ENCODE assay signal across 1 cellular context in the genomic region with DNA sequence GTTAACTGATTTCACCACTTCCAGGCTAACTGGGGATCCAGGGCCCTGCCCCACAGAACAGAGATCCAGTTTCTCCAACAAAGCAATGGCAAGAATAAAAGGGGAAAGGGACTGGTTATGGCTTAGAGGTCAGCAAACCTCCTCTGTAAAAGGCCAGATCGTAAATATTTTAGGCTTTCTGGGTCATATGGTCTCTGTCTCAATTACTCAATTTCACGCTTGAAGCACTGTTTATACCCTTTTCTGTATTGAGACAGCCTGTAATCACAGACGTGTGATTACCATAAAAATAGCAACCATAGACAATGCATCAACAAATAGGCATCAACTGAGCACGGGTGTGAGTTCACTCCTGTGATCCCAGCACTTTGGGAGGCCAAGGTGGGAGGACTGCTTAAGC.
TF ChIP-seq lines count a peak whose summit lies in the region.

No MANE protein-coding gene starts in this region.

TF ChIP-seq in WTC11, 78 proteins besides CTCF, POLR2A, EP300 and RAD21 (continued from another document):
- TF ChIP-seq, protein P1, sequence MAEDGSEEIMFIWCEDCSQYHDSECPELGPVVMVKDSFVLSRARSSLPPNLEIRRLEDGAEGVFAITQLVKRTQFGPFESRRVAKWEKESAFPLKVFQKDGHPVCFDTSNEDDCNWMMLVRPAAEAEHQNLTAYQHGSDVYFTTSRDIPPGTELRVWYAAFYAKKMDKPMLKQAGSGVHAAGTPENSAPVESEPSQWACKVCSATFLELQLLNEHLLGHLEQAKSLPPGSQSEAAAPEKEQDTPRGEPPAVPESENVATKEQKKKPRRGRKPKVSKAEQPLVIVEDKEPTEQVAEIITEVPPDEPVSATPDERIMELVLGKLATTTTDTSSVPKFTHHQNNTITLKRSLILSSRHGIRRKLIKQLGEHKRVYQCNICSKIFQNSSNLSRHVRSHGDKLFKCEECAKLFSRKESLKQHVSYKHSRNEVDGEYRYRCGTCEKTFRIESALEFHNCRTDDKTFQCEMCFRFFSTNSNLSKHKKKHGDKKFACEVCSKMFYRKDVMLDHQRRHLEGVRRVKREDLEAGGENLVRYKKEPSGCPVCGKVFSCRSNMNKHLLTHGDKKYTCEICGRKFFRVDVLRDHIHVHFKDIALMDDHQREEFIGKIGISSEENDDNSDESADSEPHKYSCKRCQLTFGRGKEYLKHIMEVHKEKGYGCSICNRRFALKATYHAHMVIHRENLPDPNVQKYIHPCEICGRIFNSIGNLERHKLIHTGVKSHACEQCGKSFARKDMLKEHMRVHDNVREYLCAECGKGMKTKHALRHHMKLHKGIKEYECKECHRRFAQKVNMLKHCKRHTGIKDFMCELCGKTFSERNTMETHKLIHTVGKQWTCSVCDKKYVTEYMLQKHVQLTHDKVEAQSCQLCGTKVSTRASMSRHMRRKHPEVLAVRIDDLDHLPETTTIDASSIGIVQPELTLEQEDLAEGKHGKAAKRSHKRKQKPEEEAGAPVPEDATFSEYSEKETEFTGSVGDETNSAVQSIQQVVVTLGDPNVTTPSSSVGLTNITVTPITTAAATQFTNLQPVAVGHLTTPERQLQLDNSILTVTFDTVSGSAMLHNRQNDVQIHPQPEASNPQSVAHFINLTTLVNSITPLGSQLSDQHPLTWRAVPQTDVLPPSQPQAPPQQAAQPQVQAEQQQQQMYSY (CRISPR knock-in tag; IDR thresholded peaks at IDR 0.05), result no peak
- TF ChIP-seq FOXJ3 (CRISPR knock-in tag; IDR thresholded peaks at IDR 0.05; ENCODE audit: borderline replicate concordance) (no peak), TP53 (CRISPR knock-in tag; IDR thresholded peaks at IDR 0.05) (no peak), NR2C2 (CRISPR knock-in tag; IDR thresholded peaks at IDR 0.05) (no peak), TEAD1 (CRISPR knock-in tag; IDR thresholded peaks at IDR 0.05) (no peak), FOXK1 (CRISPR knock-in tag; IDR thresholded peaks at IDR 0.05) (no peak), KAT7 (CRISPR knock-in tag; IDR thresholded peaks at IDR 0.05; ENCODE audit: borderline replicate concordance) (no peak), SMAD4 (CRISPR knock-in tag; IDR thresholded peaks at IDR 0.05) (no peak)
- TF ChIP-seq, protein P2, sequence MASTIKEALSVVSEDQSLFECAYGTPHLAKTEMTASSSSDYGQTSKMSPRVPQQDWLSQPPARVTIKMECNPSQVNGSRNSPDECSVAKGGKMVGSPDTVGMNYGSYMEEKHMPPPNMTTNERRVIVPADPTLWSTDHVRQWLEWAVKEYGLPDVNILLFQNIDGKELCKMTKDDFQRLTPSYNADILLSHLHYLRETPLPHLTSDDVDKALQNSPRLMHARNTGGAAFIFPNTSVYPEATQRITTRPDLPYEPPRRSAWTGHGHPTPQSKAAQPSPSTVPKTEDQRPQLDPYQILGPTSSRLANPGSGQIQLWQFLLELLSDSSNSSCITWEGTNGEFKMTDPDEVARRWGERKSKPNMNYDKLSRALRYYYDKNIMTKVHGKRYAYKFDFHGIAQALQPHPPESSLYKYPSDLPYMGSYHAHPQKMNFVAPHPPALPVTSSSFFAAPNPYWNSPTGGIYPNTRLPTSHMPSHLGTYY (CRISPR knock-in tag; IDR thresholded peaks at IDR 0.05), result no peak
- TF ChIP-seq, protein P3, sequence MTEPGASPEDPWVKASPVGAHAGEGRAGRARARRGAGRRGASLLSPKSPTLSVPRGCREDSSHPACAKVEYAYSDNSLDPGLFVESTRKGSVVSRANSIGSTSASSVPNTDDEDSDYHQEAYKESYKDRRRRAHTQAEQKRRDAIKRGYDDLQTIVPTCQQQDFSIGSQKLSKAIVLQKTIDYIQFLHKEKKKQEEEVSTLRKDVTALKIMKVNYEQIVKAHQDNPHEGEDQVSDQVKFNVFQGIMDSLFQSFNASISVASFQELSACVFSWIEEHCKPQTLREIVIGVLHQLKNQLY (CRISPR knock-in tag; IDR thresholded peaks at IDR 0.05), result no peak
- TF ChIP-seq, protein P4, sequence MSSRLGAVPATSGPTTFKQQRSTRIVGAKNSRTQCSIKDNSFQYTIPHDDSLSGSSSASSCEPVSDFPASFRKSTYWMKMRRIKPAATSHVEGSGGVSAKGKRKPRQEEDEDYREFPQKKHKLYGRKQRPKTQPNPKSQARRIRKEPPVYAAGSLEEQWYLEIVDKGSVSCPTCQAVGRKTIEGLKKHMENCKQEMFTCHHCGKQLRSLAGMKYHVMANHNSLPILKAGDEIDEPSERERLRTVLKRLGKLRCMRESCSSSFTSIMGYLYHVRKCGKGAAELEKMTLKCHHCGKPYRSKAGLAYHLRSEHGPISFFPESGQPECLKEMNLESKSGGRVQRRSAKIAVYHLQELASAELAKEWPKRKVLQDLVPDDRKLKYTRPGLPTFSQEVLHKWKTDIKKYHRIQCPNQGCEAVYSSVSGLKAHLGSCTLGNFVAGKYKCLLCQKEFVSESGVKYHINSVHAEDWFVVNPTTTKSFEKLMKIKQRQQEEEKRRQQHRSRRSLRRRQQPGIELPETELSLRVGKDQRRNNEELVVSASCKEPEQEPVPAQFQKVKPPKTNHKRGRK (CRISPR knock-in tag; IDR thresholded peaks at IDR 0.05; ENCODE audit: borderline replicate concordance), result no peak
- TF ChIP-seq, protein P5, sequence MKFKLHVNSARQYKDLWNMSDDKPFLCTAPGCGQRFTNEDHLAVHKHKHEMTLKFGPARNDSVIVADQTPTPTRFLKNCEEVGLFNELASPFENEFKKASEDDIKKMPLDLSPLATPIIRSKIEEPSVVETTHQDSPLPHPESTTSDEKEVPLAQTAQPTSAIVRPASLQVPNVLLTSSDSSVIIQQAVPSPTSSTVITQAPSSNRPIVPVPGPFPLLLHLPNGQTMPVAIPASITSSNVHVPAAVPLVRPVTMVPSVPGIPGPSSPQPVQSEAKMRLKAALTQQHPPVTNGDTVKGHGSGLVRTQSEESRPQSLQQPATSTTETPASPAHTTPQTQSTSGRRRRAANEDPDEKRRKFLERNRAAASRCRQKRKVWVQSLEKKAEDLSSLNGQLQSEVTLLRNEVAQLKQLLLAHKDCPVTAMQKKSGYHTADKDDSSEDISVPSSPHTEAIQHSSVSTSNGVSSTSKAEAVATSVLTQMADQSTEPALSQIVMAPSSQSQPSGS (CRISPR knock-in tag; IDR thresholded peaks at IDR 0.05; ENCODE audit: borderline replicate concordance, low read depth), result no peak
- TF ChIP-seq, protein P6, sequence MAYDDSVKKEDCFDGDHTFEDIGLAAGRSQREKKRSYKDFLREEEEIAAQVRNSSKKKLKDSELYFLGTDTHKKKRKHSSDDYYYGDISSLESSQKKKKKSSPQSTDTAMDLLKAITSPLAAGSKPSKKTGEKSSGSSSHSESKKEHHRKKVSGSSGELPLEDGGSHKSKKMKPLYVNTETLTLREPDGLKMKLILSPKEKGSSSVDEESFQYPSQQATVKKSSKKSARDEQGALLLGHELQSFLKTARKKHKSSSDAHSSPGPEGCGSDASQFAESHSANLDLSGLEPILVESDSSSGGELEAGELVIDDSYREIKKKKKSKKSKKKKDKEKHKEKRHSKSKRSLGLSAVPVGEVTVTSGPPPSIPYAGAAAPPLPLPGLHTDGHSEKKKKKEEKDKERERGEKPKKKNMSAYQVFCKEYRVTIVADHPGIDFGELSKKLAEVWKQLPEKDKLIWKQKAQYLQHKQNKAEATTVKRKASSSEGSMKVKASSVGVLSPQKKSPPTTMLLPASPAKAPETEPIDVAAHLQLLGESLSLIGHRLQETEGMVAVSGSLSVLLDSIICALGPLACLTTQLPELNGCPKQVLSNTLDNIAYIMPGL (CRISPR knock-in tag; IDR thresholded peaks at IDR 0.05), result no peak
- TF ChIP-seq, protein P7, sequence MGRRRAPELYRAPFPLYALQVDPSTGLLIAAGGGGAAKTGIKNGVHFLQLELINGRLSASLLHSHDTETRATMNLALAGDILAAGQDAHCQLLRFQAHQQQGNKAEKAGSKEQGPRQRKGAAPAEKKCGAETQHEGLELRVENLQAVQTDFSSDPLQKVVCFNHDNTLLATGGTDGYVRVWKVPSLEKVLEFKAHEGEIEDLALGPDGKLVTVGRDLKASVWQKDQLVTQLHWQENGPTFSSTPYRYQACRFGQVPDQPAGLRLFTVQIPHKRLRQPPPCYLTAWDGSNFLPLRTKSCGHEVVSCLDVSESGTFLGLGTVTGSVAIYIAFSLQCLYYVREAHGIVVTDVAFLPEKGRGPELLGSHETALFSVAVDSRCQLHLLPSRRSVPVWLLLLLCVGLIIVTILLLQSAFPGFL (CRISPR knock-in tag; IDR thresholded peaks at IDR 0.05; ENCODE audit: borderline replicate concordance), result no peak
- TF ChIP-seq, protein P8, sequence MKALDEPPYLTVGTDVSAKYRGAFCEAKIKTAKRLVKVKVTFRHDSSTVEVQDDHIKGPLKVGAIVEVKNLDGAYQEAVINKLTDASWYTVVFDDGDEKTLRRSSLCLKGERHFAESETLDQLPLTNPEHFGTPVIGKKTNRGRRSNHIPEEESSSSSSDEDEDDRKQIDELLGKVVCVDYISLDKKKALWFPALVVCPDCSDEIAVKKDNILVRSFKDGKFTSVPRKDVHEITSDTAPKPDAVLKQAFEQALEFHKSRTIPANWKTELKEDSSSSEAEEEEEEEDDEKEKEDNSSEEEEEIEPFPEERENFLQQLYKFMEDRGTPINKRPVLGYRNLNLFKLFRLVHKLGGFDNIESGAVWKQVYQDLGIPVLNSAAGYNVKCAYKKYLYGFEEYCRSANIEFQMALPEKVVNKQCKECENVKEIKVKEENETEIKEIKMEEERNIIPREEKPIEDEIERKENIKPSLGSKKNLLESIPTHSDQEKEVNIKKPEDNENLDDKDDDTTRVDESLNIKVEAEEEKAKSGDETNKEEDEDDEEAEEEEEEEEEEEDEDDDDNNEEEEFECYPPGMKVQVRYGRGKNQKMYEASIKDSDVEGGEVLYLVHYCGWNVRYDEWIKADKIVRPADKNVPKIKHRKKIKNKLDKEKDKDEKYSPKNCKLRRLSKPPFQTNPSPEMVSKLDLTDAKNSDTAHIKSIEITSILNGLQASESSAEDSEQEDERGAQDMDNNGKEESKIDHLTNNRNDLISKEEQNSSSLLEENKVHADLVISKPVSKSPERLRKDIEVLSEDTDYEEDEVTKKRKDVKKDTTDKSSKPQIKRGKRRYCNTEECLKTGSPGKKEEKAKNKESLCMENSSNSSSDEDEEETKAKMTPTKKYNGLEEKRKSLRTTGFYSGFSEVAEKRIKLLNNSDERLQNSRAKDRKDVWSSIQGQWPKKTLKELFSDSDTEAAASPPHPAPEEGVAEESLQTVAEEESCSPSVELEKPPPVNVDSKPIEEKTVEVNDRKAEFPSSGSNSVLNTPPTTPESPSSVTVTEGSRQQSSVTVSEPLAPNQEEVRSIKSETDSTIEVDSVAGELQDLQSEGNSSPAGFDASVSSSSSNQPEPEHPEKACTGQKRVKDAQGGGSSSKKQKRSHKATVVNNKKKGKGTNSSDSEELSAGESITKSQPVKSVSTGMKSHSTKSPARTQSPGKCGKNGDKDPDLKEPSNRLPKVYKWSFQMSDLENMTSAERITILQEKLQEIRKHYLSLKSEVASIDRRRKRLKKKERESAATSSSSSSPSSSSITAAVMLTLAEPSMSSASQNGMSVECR (CRISPR knock-in tag; IDR thresholded peaks at IDR 0.05; ENCODE audit: borderline replicate concordance), result no peak
- TF ChIP-seq, protein P9, sequence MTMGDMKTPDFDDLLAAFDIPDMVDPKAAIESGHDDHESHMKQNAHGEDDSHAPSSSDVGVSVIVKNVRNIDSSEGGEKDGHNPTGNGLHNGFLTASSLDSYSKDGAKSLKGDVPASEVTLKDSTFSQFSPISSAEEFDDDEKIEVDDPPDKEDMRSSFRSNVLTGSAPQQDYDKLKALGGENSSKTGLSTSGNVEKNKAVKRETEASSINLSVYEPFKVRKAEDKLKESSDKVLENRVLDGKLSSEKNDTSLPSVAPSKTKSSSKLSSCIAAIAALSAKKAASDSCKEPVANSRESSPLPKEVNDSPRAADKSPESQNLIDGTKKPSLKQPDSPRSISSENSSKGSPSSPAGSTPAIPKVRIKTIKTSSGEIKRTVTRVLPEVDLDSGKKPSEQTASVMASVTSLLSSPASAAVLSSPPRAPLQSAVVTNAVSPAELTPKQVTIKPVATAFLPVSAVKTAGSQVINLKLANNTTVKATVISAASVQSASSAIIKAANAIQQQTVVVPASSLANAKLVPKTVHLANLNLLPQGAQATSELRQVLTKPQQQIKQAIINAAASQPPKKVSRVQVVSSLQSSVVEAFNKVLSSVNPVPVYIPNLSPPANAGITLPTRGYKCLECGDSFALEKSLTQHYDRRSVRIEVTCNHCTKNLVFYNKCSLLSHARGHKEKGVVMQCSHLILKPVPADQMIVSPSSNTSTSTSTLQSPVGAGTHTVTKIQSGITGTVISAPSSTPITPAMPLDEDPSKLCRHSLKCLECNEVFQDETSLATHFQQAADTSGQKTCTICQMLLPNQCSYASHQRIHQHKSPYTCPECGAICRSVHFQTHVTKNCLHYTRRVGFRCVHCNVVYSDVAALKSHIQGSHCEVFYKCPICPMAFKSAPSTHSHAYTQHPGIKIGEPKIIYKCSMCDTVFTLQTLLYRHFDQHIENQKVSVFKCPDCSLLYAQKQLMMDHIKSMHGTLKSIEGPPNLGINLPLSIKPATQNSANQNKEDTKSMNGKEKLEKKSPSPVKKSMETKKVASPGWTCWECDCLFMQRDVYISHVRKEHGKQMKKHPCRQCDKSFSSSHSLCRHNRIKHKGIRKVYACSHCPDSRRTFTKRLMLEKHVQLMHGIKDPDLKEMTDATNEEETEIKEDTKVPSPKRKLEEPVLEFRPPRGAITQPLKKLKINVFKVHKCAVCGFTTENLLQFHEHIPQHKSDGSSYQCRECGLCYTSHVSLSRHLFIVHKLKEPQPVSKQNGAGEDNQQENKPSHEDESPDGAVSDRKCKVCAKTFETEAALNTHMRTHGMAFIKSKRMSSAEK (CRISPR knock-in tag; IDR thresholded peaks at IDR 0.05; ENCODE audit: borderline replicate concordance), result no peak
- TF ChIP-seq, protein P10, sequence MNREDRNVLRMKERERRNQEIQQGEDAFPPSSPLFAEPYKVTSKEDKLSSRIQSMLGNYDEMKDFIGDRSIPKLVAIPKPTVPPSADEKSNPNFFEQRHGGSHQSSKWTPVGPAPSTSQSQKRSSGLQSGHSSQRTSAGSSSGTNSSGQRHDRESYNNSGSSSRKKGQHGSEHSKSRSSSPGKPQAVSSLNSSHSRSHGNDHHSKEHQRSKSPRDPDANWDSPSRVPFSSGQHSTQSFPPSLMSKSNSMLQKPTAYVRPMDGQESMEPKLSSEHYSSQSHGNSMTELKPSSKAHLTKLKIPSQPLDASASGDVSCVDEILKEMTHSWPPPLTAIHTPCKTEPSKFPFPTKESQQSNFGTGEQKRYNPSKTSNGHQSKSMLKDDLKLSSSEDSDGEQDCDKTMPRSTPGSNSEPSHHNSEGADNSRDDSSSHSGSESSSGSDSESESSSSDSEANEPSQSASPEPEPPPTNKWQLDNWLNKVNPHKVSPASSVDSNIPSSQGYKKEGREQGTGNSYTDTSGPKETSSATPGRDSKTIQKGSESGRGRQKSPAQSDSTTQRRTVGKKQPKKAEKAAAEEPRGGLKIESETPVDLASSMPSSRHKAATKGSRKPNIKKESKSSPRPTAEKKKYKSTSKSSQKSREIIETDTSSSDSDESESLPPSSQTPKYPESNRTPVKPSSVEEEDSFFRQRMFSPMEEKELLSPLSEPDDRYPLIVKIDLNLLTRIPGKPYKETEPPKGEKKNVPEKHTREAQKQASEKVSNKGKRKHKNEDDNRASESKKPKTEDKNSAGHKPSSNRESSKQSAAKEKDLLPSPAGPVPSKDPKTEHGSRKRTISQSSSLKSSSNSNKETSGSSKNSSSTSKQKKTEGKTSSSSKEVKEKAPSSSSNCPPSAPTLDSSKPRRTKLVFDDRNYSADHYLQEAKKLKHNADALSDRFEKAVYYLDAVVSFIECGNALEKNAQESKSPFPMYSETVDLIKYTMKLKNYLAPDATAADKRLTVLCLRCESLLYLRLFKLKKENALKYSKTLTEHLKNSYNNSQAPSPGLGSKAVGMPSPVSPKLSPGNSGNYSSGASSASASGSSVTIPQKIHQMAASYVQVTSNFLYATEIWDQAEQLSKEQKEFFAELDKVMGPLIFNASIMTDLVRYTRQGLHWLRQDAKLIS (CRISPR knock-in tag; IDR thresholded peaks at IDR 0.05; ENCODE audit: borderline replicate concordance), result no peak
